In genomic region chr2:199594443-199594842, GRCh38 we compare ENCODE assay signal across 31 cellular contexts.
"Had no signal": no experiment of that assay in that cellular context is flagged by ENCODE, and none has a peak within 500 bp of the region (broad histone marks: within the 10 kb centered on the region; RNA-seq: fewer than 3 reads in every experiment).

No MANE protein-coding gene starts in this region.

- H3K27me3 Mint-ChIP-seq: activated B cell treated with CpG ODN at 0.5 μM for 24 hours; effector memory CD8-positive, alpha-beta T cell had no signal

- H3K9me3 ChIP-seq: body of pancreas, esophagus muscularis mucosa, gastrocnemius medialis had no signal

- H3K4me3 ChIP-seq: body of pancreas, esophagus muscularis mucosa, gastrocnemius medialis had no signal

- H3K9me3 Mint-ChIP-seq: activated B cell treated with CpG ODN at 0.5 μM for 24 hours; activated CD8-positive, alpha-beta T cell treated with anti-CD3 and anti-CD28 coated beads for 36 hours; activated naive CD4-positive, alpha-beta T cell treated with anti-CD3 and anti-CD28 coated beads for 36 hours; activated naive CD4-positive, alpha-beta T cell treated with anti-CD3 and anti-CD28 coated beads, Interleukin-2, amount 50 U/mL, for 24 hours; activated naive CD8-positive, alpha-beta T cell treated with anti-CD3 and anti-CD28 coated beads, Interleukin-2, amount 10 ng/mL, durations not matched to agents 7 days and 5 days; activated T-cell treated with anti-CD3 and anti-CD28 coated beads, Interleukin-2, amount 50 U/mL, for 4 hours; activated T-helper 2 cell treated with anti-CD3 and anti-CD28 coated beads, Interferon-gamma antibody, Interleukin-2, Interleukin-4, amounts not matched to agents 10 μg/mL and 5 μg/mL and 100 μg/mL, durations not matched to agents 14 hours and 24 hours and 36 hours; effector memory CD8-positive, alpha-beta T cell; T-helper 2 cell treated with Interferon-gamma antibody and Interleukin-4, amounts not matched to agents 5 μg/mL and 100 μg/mL, for 36 hours had no signal

- H3K27ac ChIP-seq: body of pancreas, esophagus muscularis mucosa, foreskin keratinocyte, gastrocnemius medialis, WERI-Rb-1 had no signal

- DNase-seq: activated B cell treated with CpG ODN at 0.5 μM for 24 hours; activated CD4-positive, alpha-beta T cell treated with anti-CD3 and anti-CD28 coated beads for 48 hours; activated CD4-positive, alpha-beta T cell treated with anti-CD3 and anti-CD28 coated beads, Interleukin-2, amount 50 U/mL, for 1 hour; activated CD4-positive, alpha-beta T cell treated with anti-CD3 and anti-CD28 coated beads, Interleukin-2, amount 50 U/mL, for 48 hours; activated CD8-positive, alpha-beta memory T cell treated with anti-CD3 and anti-CD28 coated beads for 24 hours; activated CD8-positive, alpha-beta T cell treated with anti-CD3 and anti-CD28 coated beads for 36 hours; activated effector memory CD4-positive, alpha-beta T cell treated with anti-CD3 and anti-CD28 coated beads, Interleukin-2, amount 50 U/mL, for 16 hours; activated naive CD4-positive, alpha-beta T cell treated with anti-CD3 and anti-CD28 coated beads for 36 hours; activated naive CD8-positive, alpha-beta T cell treated with anti-CD3 and anti-CD28 coated beads, Interleukin-2, amount 10 ng/mL, durations not matched to agents 7 days and 5 days; activated T-cell treated with anti-CD3 and anti-CD28 coated beads, Interleukin-2, amount 50 U/mL, for 4 hours; amniotic stem cell; anterior cingulate cortex; body of pancreas; caudate nucleus; cortex of kidney; dermis blood vessel endothelial cell; effector CD4-positive, alpha-beta T cell; effector memory CD8-positive, alpha-beta T cell; erythroblast; foreskin keratinocyte; gastrocnemius medialis; glutamatergic neuron; T-helper 1 cell; T-helper 17 cell; T1000; WERI-Rb-1 had no signal

- H3K27me3 ChIP-seq: body of pancreas, gastrocnemius medialis had no signal

- H3K4me1 Mint-ChIP-seq: activated B cell treated with CpG ODN at 0.5 μM for 24 hours; activated naive CD4-positive, alpha-beta T cell treated with anti-CD3 and anti-CD28 coated beads, Interleukin-2, amount 50 U/mL, for 24 hours; activated naive CD8-positive, alpha-beta T cell treated with anti-CD3 and anti-CD28 coated beads, Interleukin-2, amount 10 ng/mL, durations not matched to agents 7 days and 5 days had no signal

- H3K36me3 Mint-ChIP-seq: activated naive CD4-positive, alpha-beta T cell treated with anti-CD3 and anti-CD28 coated beads, Interleukin-2, amount 50 U/mL, for 24 hours; activated naive CD8-positive, alpha-beta T cell treated with anti-CD3 and anti-CD28 coated beads, Interleukin-2, amount 10 ng/mL, durations not matched to agents 7 days and 5 days had no signal

- H3K36me3 ChIP-seq: esophagus muscularis mucosa, gastrocnemius medialis, WERI-Rb-1 had no signal

- H3K4me1 ChIP-seq: body of pancreas, esophagus muscularis mucosa, foreskin keratinocyte, gastrocnemius medialis had no signal

- ATAC-seq: activated CD4-positive, CD25-positive, alpha-beta regulatory T cell treated with anti-CD3 and anti-CD28 coated beads, Interleukin-2, amount 50 U/mL, for 24 hours; activated CD8-positive, alpha-beta T cell treated with anti-CD3 and anti-CD28 coated beads for 36 hours; body of pancreas; effector memory CD8-positive, alpha-beta T cell; foreskin keratinocyte; gastrocnemius medialis; T-helper 17 cell had no signal

- H3K4me3 Mint-ChIP-seq: activated B cell treated with CpG ODN at 0.5 μM for 24 hours; activated CD8-positive, alpha-beta T cell treated with anti-CD3 and anti-CD28 coated beads for 36 hours; activated naive CD4-positive, alpha-beta T cell treated with anti-CD3 and anti-CD28 coated beads for 36 hours; activated naive CD4-positive, alpha-beta T cell treated with anti-CD3 and anti-CD28 coated beads, Interleukin-2, amount 50 U/mL, for 24 hours; activated naive CD8-positive, alpha-beta T cell treated with anti-CD3 and anti-CD28 coated beads, Interleukin-2, amount 10 ng/mL, durations not matched to agents 7 days and 5 days; activated T-cell treated with anti-CD3 and anti-CD28 coated beads, Interleukin-2, amount 50 U/mL, for 4 hours; effector memory CD8-positive, alpha-beta T cell; T-helper 17 cell; T-helper 2 cell treated with Interferon-gamma antibody and Interleukin-4, amounts not matched to agents 5 μg/mL and 100 μg/mL, for 36 hours had no signal

- H3K27ac Mint-ChIP-seq: activated B cell treated with CpG ODN at 0.5 μM for 24 hours; activated CD8-positive, alpha-beta T cell treated with anti-CD3 and anti-CD28 coated beads for 36 hours; activated naive CD4-positive, alpha-beta T cell treated with anti-CD3 and anti-CD28 coated beads for 36 hours; activated naive CD4-positive, alpha-beta T cell treated with anti-CD3 and anti-CD28 coated beads, Interleukin-2, amount 50 U/mL, for 24 hours; activated naive CD8-positive, alpha-beta T cell treated with anti-CD3 and anti-CD28 coated beads, Interleukin-2, amount 10 ng/mL, durations not matched to agents 7 days and 5 days; activated T-helper 2 cell treated with anti-CD3 and anti-CD28 coated beads, Interferon-gamma antibody, Interleukin-2, Interleukin-4, amounts not matched to agents 10 μg/mL and 5 μg/mL and 100 μg/mL, durations not matched to agents 14 hours and 24 hours and 36 hours; effector memory CD8-positive, alpha-beta T cell; T-helper 17 cell; T-helper 2 cell treated with Interferon-gamma antibody and Interleukin-4, amounts not matched to agents 5 μg/mL and 100 μg/mL, for 36 hours had no signal
